8 cellular contexts compared by ENCODE assay signal in genomic region chr2:69789129-69789528, GRCh38. TPM values are rescaled to one million over a fixed set of nuclear protein-coding genes. Genes with fewer than 3 reads are reported as not detected.
A peak's percentile ranks its signal among the peaks of the same experiment; 100 is the strongest.
DNase-seq lines count a peak whose midpoint lies in the region; ATAC-seq, FAIRE-seq and TF ChIP-seq lines count a peak whose summit lies in the region.

No MANE protein-coding gene starts in this region.

- no peaks in the 10 kb centered on the region for H3K9me3 Mint-ChIP-seq in astrocyte (ENCODE audit: unreplicated experiment)

- TF ChIP-seq CTCF in astrocyte (IDR thresholded peaks at IDR 0.05; ENCODE audit: insufficient read depth, low read depth, low read length), result no peak

- peak; percentile 93 for FAIRE-seq in astrocyte (lab: Jason Lieb, UNC)

- peak overlapping the region; percentile 66 to 88 (median 83) for H3K4me2 ChIP-seq in BLaER1 treated with 17β-estradiol and CSF1 and Interleukin-3, amounts not matched to agents 10 nM and 100 nM
- peak overlapping the region; percentile 76 for H3K4me2 ChIP-seq in astrocyte (ENCODE audit: low read length)

- peak overlapping the region in 7 of 10 experiments; percentile 18 to 52 (median 42); a peak in 8 of 20 replicates for H3K4me3 ChIP-seq in BLaER1 treated with 17β-estradiol and CSF1 and Interleukin-3, amounts not matched to agents 10 nM and 100 nM
- H3K4me3 ChIP-seq in astrocyte (ENCODE audit: insufficient read depth, low read depth, low read length), result peak overlapping the region; percentile 20
- H3K4me3 ChIP-seq in mucosa of rectum (ENCODE audit: low read length in 2 of 2), result peak overlapping the region in 1 of 2 donors; percentile 6

- peaks cover 19% of the 10 kb centered on the region for H3K36me3 Mint-ChIP-seq in astrocyte (ENCODE audit: low read depth, unreplicated experiment)

- DNase-seq in astrocyte (ENCODE audit: low read depth), result peak; percentile 97
- no peak for DNase-seq in stimulated activated naive CD4-positive, alpha-beta T cell treated with Interleukin-2 at 50 U/mL for 16 hours (lab: John Stamatoyannopoulos, UW)
- no peak for DNase-seq in NCI-H128 (lab: John Stamatoyannopoulos, UW; ENCODE audit: unreplicated experiment)
- no peak for DNase-seq in NCI-H526 treated with DMSO at 0.1 percent for 48 hours (lab: John Stamatoyannopoulos, UW)
- DNase-seq in NCI-H510A treated with DMSO at 0.1 percent for 48 hours (lab: John Stamatoyannopoulos, UW), result no peak

- peak overlapping the region; percentile 97 for H3K27ac Mint-ChIP-seq in astrocyte (ENCODE audit: unreplicated experiment)

- no peaks in the 10 kb centered on the region for H3K9me3 ChIP-seq in BLaER1 treated with 17β-estradiol and CSF1 and Interleukin-3, amounts not matched to agents 10 nM and 100 nM (replicated peaks in 1 of 11)
- H3K9me3 ChIP-seq in astrocyte (ENCODE audit: insufficient read depth, low read depth, low read length), result no peaks in the 10 kb centered on the region
- H3K9me3 ChIP-seq in mucosa of rectum (ENCODE audit: control insufficient read depth in 2 of 2, low read length in 2 of 2), result no peaks in the 10 kb centered on the region

- H3K36me3 ChIP-seq in BLaER1 treated with 17β-estradiol and CSF1 and Interleukin-3, amounts not matched to agents 10 nM and 100 nM, result peaks cover 0 to 82% (median 5%) of the 10 kb centered on the region in 11 experiments; a peak in 10 of 22 replicates
- no peaks in the 10 kb centered on the region for H3K36me3 ChIP-seq in astrocyte (ENCODE audit: insufficient read depth, low read length)
- peaks cover 16 to 23% of the 10 kb centered on the region in 2 donors for H3K36me3 ChIP-seq in mucosa of rectum (ENCODE audit: control insufficient read depth in 2 of 2, insufficient read depth in 2 of 2, low read length in 2 of 2)

- H3K4me3 Mint-ChIP-seq in astrocyte (ENCODE audit: unreplicated experiment), result peak overlapping the region; percentile 61

- H3K27me3 Mint-ChIP-seq in astrocyte (ENCODE audit: low read depth, unreplicated experiment), result no peaks in the 10 kb centered on the region

- peaks cover 35 to 51% (median 43%) of the 10 kb centered on the region in 10 experiments for H3K4me1 ChIP-seq in BLaER1 treated with 17β-estradiol and CSF1 and Interleukin-3, amounts not matched to agents 10 nM and 100 nM
- peaks cover 23% of the 10 kb centered on the region for H3K4me1 ChIP-seq in astrocyte (ENCODE audit: insufficient read depth, low read length)
- peaks cover 4 to 9% of the 10 kb centered on the region in 2 donors for H3K4me1 ChIP-seq in mucosa of rectum (ENCODE audit: control insufficient read depth in 2 of 2, insufficient read depth in 2 of 2, low read length in 2 of 2)

- H3K27ac ChIP-seq in BLaER1 treated with 17β-estradiol and CSF1 and Interleukin-3, amounts not matched to agents 10 nM and 100 nM, result peak overlapping the region; percentile 23 to 77 (median 72); a peak in 20 of 22 replicates
- H3K27ac ChIP-seq in astrocyte (ENCODE audit: low read depth, low read length), result peak overlapping the region; percentile 86
- peak overlapping the region; percentile 56 to 61 for H3K27ac ChIP-seq in mucosa of rectum (ENCODE audit: low read depth in 2 of 2, low read length in 2 of 2)

- H3K9ac ChIP-seq in BLaER1 treated with 17β-estradiol and CSF1 and Interleukin-3, amounts not matched to agents 10 nM and 100 nM, result peak overlapping the region; percentile 61 to 75 (median 64); a peak in 20 of 22 replicates
- H3K9ac ChIP-seq in astrocyte (ENCODE audit: low read length) (peak overlapping the region; percentile 78), mucosa of rectum (ENCODE audit: low read depth in 1 of 2, low read length in 2 of 2) (peak overlapping the region in 1 of 2 donors; percentile 24)

- H3K4me1 Mint-ChIP-seq in astrocyte (ENCODE audit: low read depth, unreplicated experiment), result peaks cover 36% of the 10 kb centered on the region

- ATAC-seq in GM21723 (IDR thresholded peaks at IDR 0.05; ENCODE audit: unreplicated experiment), result peak; percentile 39

- no peak overlapping the region for H2AFZ ChIP-seq in astrocyte (ENCODE audit: low read depth, low read length)

- no peaks in the 10 kb centered on the region for H3K27me3 ChIP-seq in BLaER1 treated with 17β-estradiol and CSF1 and Interleukin-3, amounts not matched to agents 10 nM and 100 nM
- H3K27me3 ChIP-seq in astrocyte (ENCODE audit: insufficient read depth, low read length) (no peaks in the 10 kb centered on the region), mucosa of rectum (ENCODE audit: control insufficient read depth in 2 of 2, insufficient read depth in 2 of 2, low read length in 2 of 2) (no peaks in the 10 kb centered on the region)

- H4K20me1 ChIP-seq in BLaER1 treated with 17β-estradiol and CSF1 and Interleukin-3, amounts not matched to agents 10 nM and 100 nM, result peaks cover 0 to 14% (median 0%) of the 10 kb centered on the region in 11 experiments; a peak in 2 of 22 replicates
- no peaks in the 10 kb centered on the region for H4K20me1 ChIP-seq in astrocyte (ENCODE audit: insufficient read depth, low read length)

- H3K79me2 ChIP-seq in astrocyte (ENCODE audit: insufficient read depth, low read length), result no peaks in the 10 kb centered on the region

RNA-seq across cellular contexts. Expression of gene GMCL1, which starts 40.3 kb away (rescaled TPM):
- 9.5 and 12.7 TPM in 2 replicates for total RNA-seq in astrocyte

RNA-seq across cellular contexts. Expression of gene ANXA4, which starts 47.2 kb away (rescaled TPM):
- total RNA-seq in astrocyte, result 122 and 132 TPM in 2 replicates
